13 cellular contexts compared by ENCODE assay signal in the genomic region with DNA sequence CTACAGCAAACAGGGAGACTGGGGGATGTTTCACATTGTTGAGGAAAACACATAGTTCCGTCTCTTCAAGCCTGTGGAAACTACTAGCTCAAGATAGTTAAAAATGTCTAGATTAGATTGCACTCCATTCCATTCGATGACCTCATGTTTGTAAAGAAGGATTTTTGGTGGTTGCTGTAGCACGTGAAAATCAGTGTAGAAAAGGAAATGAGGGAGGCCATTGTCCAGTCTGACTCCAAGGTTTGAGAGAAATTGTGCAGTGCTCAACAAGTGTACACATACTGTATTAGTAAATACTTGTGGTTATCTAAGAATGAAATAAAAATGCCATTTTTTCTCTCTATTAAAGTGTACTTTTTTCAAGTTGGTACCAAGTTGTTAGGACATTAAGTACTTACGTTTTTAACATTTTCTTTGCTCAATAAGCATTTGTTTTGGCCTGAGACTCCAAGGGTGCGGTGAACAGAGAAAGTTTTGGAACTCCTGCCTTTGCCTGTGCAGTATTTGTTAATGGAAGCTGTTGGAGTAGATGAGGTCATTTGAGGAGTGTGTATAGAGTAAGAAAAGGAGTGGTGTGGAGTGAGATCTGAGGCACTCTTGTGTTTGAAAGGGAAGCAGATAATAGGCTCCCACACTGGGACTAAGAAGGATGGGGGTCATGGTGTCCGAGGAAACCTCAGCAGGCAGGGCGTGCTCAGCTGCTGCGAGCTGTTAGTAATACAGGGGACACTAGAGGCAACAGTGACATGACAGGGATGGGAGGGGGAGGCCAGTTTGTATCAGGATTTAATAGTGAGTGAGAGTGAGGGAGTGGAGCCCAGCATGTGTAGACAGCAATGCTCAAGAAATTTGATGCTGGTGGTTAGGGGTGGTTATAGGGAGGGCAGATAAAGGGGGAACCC. TPM values are rescaled to one million over a fixed set of nuclear protein-coding genes. Genes with fewer than 3 reads are reported as not detected.
A peak's percentile ranks its signal among the peaks of the same experiment; 100 is the strongest.
DNase-seq lines count a peak whose midpoint lies in the region; ATAC-seq, FAIRE-seq and TF ChIP-seq lines count a peak whose summit lies in the region.
"Had no signal": no experiment of that assay in that cellular context is flagged by ENCODE, and none has a peak within 500 bp of the region (broad histone marks: within the 10 kb centered on the region; RNA-seq: fewer than 3 reads in every experiment).

No MANE protein-coding gene starts in this region.

- TF ChIP-seq CTCF in HepG2 (CRISPR knock-in tag; IDR thresholded peaks at IDR 0.05): no peak
- TF ChIP-seq CTCF in right lobe of liver (IDR thresholded peaks at IDR 0.05): no peak
- no peak for TF ChIP-seq CTCF in choroid plexus epithelial cell (conservative IDR thresholded peaks at IDR 0.05; ENCODE audit: low read depth, low read length)
- TF ChIP-seq CTCF in upper lobe of right lung (IDR thresholded peaks at IDR 0.05): no peak
- TF ChIP-seq CTCF in mesothelial cell of epicardium (IDR thresholded peaks at IDR 0.05; ENCODE audit: unreplicated experiment): no peak

- H3K4me1 ChIP-seq in HepG2 (ENCODE audit: insufficient read depth, low read length) (peaks cover 59% of the 10 kb centered on the region), right lobe of liver (peaks cover 0 to 5% (median 2%) of the 10 kb centered on the region in 4 donors), upper lobe of right lung (peaks cover 3% of the 10 kb centered on the region)

- POLR2A ChIA-PET in HepG2 (lab: Yijun Ruan, JAX): no interaction called here

- no peaks in the 10 kb centered on the region for H3K36me3 Mint-ChIP-seq in mesothelial cell of epicardium

- H3K4me3 Mint-ChIP-seq in mesothelial cell of epicardium: no peak overlapping the region
- H3K4me3 Mint-ChIP-seq: activated CD8-positive, alpha-beta T cell treated with anti-CD3 and anti-CD28 coated beads for 36 hours; activated naive CD4-positive, alpha-beta T cell treated with anti-CD3 and anti-CD28 coated beads for 36 hours had no signal

- CTCF ChIA-PET in HepG2 (lab: Yijun Ruan, JAX; ENCODE audit: low intra/inter-chr PET ratio, low total read pairs): no interaction called here

- H3K27ac Mint-ChIP-seq in mesothelial cell of epicardium: no peak overlapping the region
- H3K27ac Mint-ChIP-seq: activated CD8-positive, alpha-beta T cell treated with anti-CD3 and anti-CD28 coated beads for 36 hours; activated naive CD4-positive, alpha-beta T cell treated with anti-CD3 and anti-CD28 coated beads for 36 hours had no signal

- in situ Hi-C loops in HepG2 (cut with HindIII; ENCODE audit: extremely low pct_ligation_motif_present, low pct_unique_long_range_greater_than_20kb): no loop called here

- no peak overlapping the region for H3K9ac ChIP-seq in HepG2 (ENCODE audit: insufficient read depth, low read depth, low read length)

- H3K79me2 ChIP-seq in HepG2 (ENCODE audit: insufficient read depth, low read length): peaks cover 69% of the 10 kb centered on the region

- H3K36me3 ChIP-seq in HepG2 (replicated peaks in 1 of 2; ENCODE audit: control insufficient read depth in 1 of 2, insufficient read depth in 2 of 2, low read length in 2 of 2): no peaks in the 10 kb centered on the region
- H3K36me3 ChIP-seq in right lobe of liver: no peaks in the 10 kb centered on the region
- H3K36me3 ChIP-seq in upper lobe of right lung: no peaks in the 10 kb centered on the region
- H3K36me3 ChIP-seq: neutrophil had no signal

- H3K9me3 Mint-ChIP-seq in mesothelial cell of epicardium: no peaks in the 10 kb centered on the region
- H3K9me3 Mint-ChIP-seq: activated CD8-positive, alpha-beta T cell treated with anti-CD3 and anti-CD28 coated beads for 36 hours; activated naive CD4-positive, alpha-beta T cell treated with anti-CD3 and anti-CD28 coated beads for 36 hours had no signal

- no peak for TF ChIP-seq POLR2A in HepG2 (IDR thresholded peaks at IDR 0.05; ENCODE audit: insufficient read depth in 1 of 2, low read depth in 2 of 2, low read length in 2 of 2)
- TF ChIP-seq POLR2A in right lobe of liver (IDR thresholded peaks at IDR 0.05): no peak

- no peak for TF ChIP-seq RAD21 in HepG2 (CRISPR knock-in tag; IDR thresholded peaks at IDR 0.05)

- no TSS peak for BruUV-seq in HepG2 (replicated peaks; lab: Mats Ljungman, UMichigan)

- no peak overlapping the region for H2AFZ ChIP-seq in HepG2 (ENCODE audit: low read length)

- WGBS in HepG2 (ENCODE audit: low lambda C conversion rate): 39% methylated on average over 8 of the region's 8 CpGs
- WGBS in right lobe of liver (ENCODE audit: insufficient coverage, low coverage, low lambda C conversion rate, missing lambda C conversion rate): 61% methylated on average over 8 of the region's 8 CpGs

- ATAC-seq in HepG2: no peak
- ATAC-seq in right lobe of liver: no peak
- ATAC-seq in upper lobe of right lung: peak; percentile 66
- ATAC-seq in GM18868 (IDR thresholded peaks at IDR 0.05; ENCODE audit: unreplicated experiment): no peak
- ATAC-seq: activated CD8-positive, alpha-beta T cell treated with anti-CD3 and anti-CD28 coated beads for 36 hours had no signal

- peaks cover 15% of the 10 kb centered on the region for H3K27me3 Mint-ChIP-seq in mesothelial cell of epicardium (ENCODE audit: low read depth)

- H3K27ac ChIP-seq in HepG2 (ENCODE audit: extremely low read length, insufficient read depth, low read length): no peak overlapping the region
- H3K27ac ChIP-seq in right lobe of liver: no peak overlapping the region
- H3K27ac ChIP-seq in upper lobe of right lung: peak overlapping the region; percentile 30
- no peak overlapping the region for H3K27ac ChIP-seq in substantia nigra (ENCODE audit: low read depth, low read length, poor library complexity, severe bottlenecking)
- H3K27ac ChIP-seq: neutrophil had no signal

- peak overlapping the region; percentile 40; the same call in 1 of the 2 replicates for H3K4me2 ChIP-seq in HepG2 (ENCODE audit: low read depth, low read length)

- intact Hi-C loops in HepG2 (cut with micrococcal nuclease; ENCODE audit: unreplicated experiment) (no loop called here), right lobe of liver (cut with DNase I) (no loop called here), upper lobe of right lung (cut with DNase I) (no loop called here)

- H3K9me3 ChIP-seq in HepG2 (ENCODE audit: low read length) (no peaks in the 10 kb centered on the region), right lobe of liver (no peaks in the 10 kb centered on the region), upper lobe of right lung (no peaks in the 10 kb centered on the region)
- H3K9me3 ChIP-seq: neutrophil had no signal

- H3K4me1 Mint-ChIP-seq in mesothelial cell of epicardium: peaks cover 9% of the 10 kb centered on the region

- DNase-seq in HepG2 (ENCODE audit: low spot score): peak; percentile 35
- no peak for DNase-seq in right lobe of liver
- DNase-seq in choroid plexus epithelial cell (ENCODE audit: low read depth): peak; percentile 79
- peak; percentile 56 for DNase-seq in islet precursor cell
- no peak for DNase-seq in upper lobe of right lung
- DNase-seq in substantia nigra (lab: John Stamatoyannopoulos, UW): no peak
- no peak for DNase-seq in mesothelial cell of epicardium (ENCODE audit: low spot score in 2 of 2, unreplicated experiment in 2 of 2)
- DNase-seq: activated CD8-positive, alpha-beta T cell treated with anti-CD3 and anti-CD28 coated beads for 36 hours; activated naive CD4-positive, alpha-beta T cell treated with anti-CD3 and anti-CD28 coated beads for 36 hours; GF-D8; NCI-H1694 had no signal

- no peak overlapping the region; a peak in 1 of 6 replicates for H3K4me3 ChIP-seq in HepG2 (replicated peaks in 1 of 3; ENCODE audit: insufficient read depth in 1 of 3, low read depth in 2 of 3, low read length in 3 of 3)
- no peak overlapping the region for H3K4me3 ChIP-seq in right lobe of liver
- H3K4me3 ChIP-seq in choroid plexus epithelial cell (ENCODE audit: low read depth, low read length): no peak overlapping the region
- H3K4me3 ChIP-seq in upper lobe of right lung: no peak overlapping the region

- FAIRE-seq in HepG2 (lab: Jason Lieb, UNC): peak; percentile 23

- peaks cover 6% of the 10 kb centered on the region; the same call in 1 of the 2 replicates for H4K20me1 ChIP-seq in HepG2 (ENCODE audit: insufficient read depth, low read length)

- no peak for TF ChIP-seq EP300 in HepG2 (IDR thresholded peaks at IDR 0.05; ENCODE audit: low read depth in 2 of 2, low read length in 2 of 2)
- TF ChIP-seq EP300 in HepG2 (CRISPR knock-in tag; IDR thresholded peaks at IDR 0.05; ENCODE audit: borderline replicate concordance): no peak

- H3K27me3 ChIP-seq in HepG2 (ENCODE audit: control insufficient read depth in 1 of 2, insufficient read depth in 2 of 2, low read length in 2 of 2) (no peaks in the 10 kb centered on the region), right lobe of liver (no peaks in the 10 kb centered on the region), upper lobe of right lung (no peaks in the 10 kb centered on the region)

TF ChIP-seq in HepG2, 621 proteins besides CTCF, POLR2A, EP300 and RAD21 (continues in another document):
- TF ChIP-seq SOX5 (CRISPR knock-in tag; IDR thresholded peaks at IDR 0.05; ENCODE audit: borderline replicate concordance): peak; percentile 16; the same call in 1 of the 2 replicates

RNA-seq across cellular contexts. Expression of a gene that starts 4.4 kb away (rescaled TPM):
- total RNA-seq in HepG2 (2016; rRNA removed; fragmentation: Illumina TruSeq; extraction: Trizol): 10.4 and 13.3 TPM in 2 replicates
- total RNA-seq in HepG2 (2016; cell fraction: cytosol; rRNA removed; fragmentation: Illumina TruSeq; extraction: Trizol; ENCODE audit: low read depth): 2.9 and 3.0 TPM in 2 replicates
- 10.6 and 10.8 TPM in 2 replicates for total RNA-seq in HepG2 (2016; cell fraction: insoluble cytoplasmic fraction; rRNA removed; fragmentation: Illumina TruSeq; extraction: Trizol)
- 17.8 and 19.7 TPM in 2 replicates for total RNA-seq in HepG2 (2016; cell fraction: membrane; rRNA removed; fragmentation: Illumina TruSeq; extraction: Trizol)
- 8.8 and 10.1 TPM in 2 replicates for total RNA-seq in HepG2 (2016; cell fraction: nucleus; rRNA removed; fragmentation: Illumina TruSeq; extraction: Trizol)
- polyA plus RNA-seq in HepG2 (2011; rRNA removed): 12.1 and 17.2 TPM in 2 replicates
- 7.4 and 8.4 TPM in 2 replicates for polyA plus RNA-seq in HepG2 (2011; cell fraction: cytosol; rRNA removed)
- polyA plus RNA-seq in HepG2 (2011; cell fraction: nucleus; rRNA removed): 8.3 and 8.8 TPM in 2 replicates
- 9.8 and 11.3 TPM in 2 replicates for polyA plus RNA-seq in HepG2 (2012)
- 2.2 and 2.4 TPM in 2 replicates for polyA plus RNA-seq in HepG2 (2016; cell fraction: cytosol; fragmentation: Illumina TruSeq; extraction: Trizol; ENCODE audit: low read depth)
- 12.6 and 14.8 TPM in 2 replicates for polyA plus RNA-seq in HepG2 (2016; cell fraction: insoluble cytoplasmic fraction; fragmentation: Illumina TruSeq; extraction: Trizol; ENCODE audit: low read depth)
- polyA plus RNA-seq in HepG2 (2016; cell fraction: membrane; fragmentation: Illumina TruSeq; extraction: Trizol; ENCODE audit: low read depth): 12.2 and 13.4 TPM in 2 replicates
- polyA plus RNA-seq in HepG2 (2016; cell fraction: nucleus; fragmentation: Illumina TruSeq; extraction: Trizol; ENCODE audit: insufficient read depth, low read depth): 13.2 and 13.7 TPM in 2 replicates
- polyA minus RNA-seq in HepG2 (2011; rRNA and poly(A)+ RNA removed; ENCODE audit: low replicate concordance): 12.1 TPM in 1 of 2 replicates, not detected in the other
- polyA minus RNA-seq in HepG2 (2011; cell fraction: cytosol; rRNA and poly(A)+ RNA removed): 7.7 and 8.0 TPM in 2 replicates
- polyA minus RNA-seq in HepG2 (2011; cell fraction: nucleus; rRNA and poly(A)+ RNA removed): 6.6 and 7.0 TPM in 2 replicates
- 10 to 100 TPM in 2 of 6 experiments, 1 to 10 TPM in 4; 5.8 to 14.5 (median 8.3) TPM for total RNA-seq in right lobe of liver
- total RNA-seq in upper lobe of right lung: 27.9 TPM
- total RNA-seq in mesothelial cell of epicardium: 18.0 to 19.4 TPM (median 18.9 TPM) in 3 replicates
- total RNA-seq: activated naive CD4-positive, alpha-beta T cell treated with anti-CD3 and anti-CD28 coated beads for 36 hours had no signal

Comparison
In these comparisons a context has a peak if more than half of its experiments do, and no peak if none do; other contexts are left out.
1. DNase-seq: peak in HepG2 (single experiment), choroid plexus epithelial cell (single experiment) and islet precursor cell (single experiment); none in right lobe of liver (0 of 3), upper lobe of right lung (single experiment), substantia nigra (0 of 49) and mesothelial cell of epicardium (0 of 2).